Comparison of ENCODE assay signal across 8 cellular contexts in genomic region chr5:132389453-132390286, GRCh38. TPM values are rescaled to one million over a fixed set of nuclear protein-coding genes. Genes with fewer than 3 reads are reported as not detected.
DNase-seq lines count a peak whose midpoint lies in the region; ATAC-seq and TF ChIP-seq lines count a peak whose summit lies in the region.

No MANE protein-coding gene starts in this region.

- peak overlapping the region in 1 of 2 donors; percentile 6 for H3K9ac ChIP-seq in colonic mucosa (ENCODE audit: low read depth in 2 of 2, low read length in 2 of 2)

- H3K4me1 ChIP-seq in colonic mucosa (peaks cover 9% of the 10 kb centered on the region), osteoblast (ENCODE audit: insufficient read depth, low read length) (peaks cover 47% of the 10 kb centered on the region)

- POLR2A ChIA-PET in HEK293T (lab: Yijun Ruan, JAX): interaction anchor here (1.5 kb wide), 1 partner anchor 96 kb away, joined by 3 read pairs; no protein-coding TSS in a partner anchor

- peak overlapping the region; percentile 42 for H3K4me2 ChIP-seq in osteoblast (ENCODE audit: insufficient read depth, low read length)

- H3K4me3 ChIP-seq in MG63 (no peak overlapping the region), colonic mucosa (no peak overlapping the region), osteoblast (ENCODE audit: insufficient read depth, low read length) (no peak overlapping the region)

- H3K27me3 ChIP-seq in MG63 (no peaks in the 10 kb centered on the region), colonic mucosa (no peaks in the 10 kb centered on the region), osteoblast (ENCODE audit: insufficient read depth, low read length) (no peaks in the 10 kb centered on the region)

- peak overlapping the region; percentile 60 for H3K27ac ChIP-seq in colonic mucosa
- peak overlapping the region; percentile 96 for H3K27ac ChIP-seq in osteoblast (ENCODE audit: low read depth, low read length)

- DNase-seq in CD1c-positive myeloid dendritic cell (ENCODE audit: extremely low spot score) (peak; percentile 20), MG63 (peak; percentile 100), colonic mucosa (peak; percentile 46), osteoblast (ENCODE audit: insufficient read length, low spot score, missing footprints) (peak; percentile 95), HEK293T (ENCODE audit: extremely low spot score) (no peak), GM19240 (ENCODE audit: insufficient read length, low spot score) (no peak), GM10266 (ENCODE audit: extremely low spot score) (no peak)

- ATAC-seq in GM19324 (IDR thresholded peaks at IDR 0.05; ENCODE audit: low FRiP score, unreplicated experiment): no peak

- H3K79me2 ChIP-seq in osteoblast (ENCODE audit: insufficient read depth, low read length): no peaks in the 10 kb centered on the region

- intact Hi-C loops in colonic mucosa (cut with DNase I): loop anchor here (10.0 kb wide), 2 partner anchors 325 to 435 kb away; no protein-coding TSS in a partner anchor

- no peak for TF ChIP-seq CTCF in colonic mucosa (IDR thresholded peaks at IDR 0.05)
- TF ChIP-seq CTCF in osteoblast (IDR thresholded peaks at IDR 0.05; ENCODE audit: extremely low read depth, low read depth, low read length): no peak
- no peak for TF ChIP-seq CTCF in GM10266 (IDR thresholded peaks at IDR 0.05; ENCODE audit: control insufficient read depth, insufficient read depth, low read depth, missing control alignments)

- H3K9me3 ChIP-seq in MG63 (no peaks in the 10 kb centered on the region), colonic mucosa (no peaks in the 10 kb centered on the region), osteoblast (ENCODE audit: low read depth, low read length) (no peaks in the 10 kb centered on the region)

- H3K36me3 ChIP-seq in MG63 (peaks cover 28% of the 10 kb centered on the region), colonic mucosa (no peaks in the 10 kb centered on the region), osteoblast (ENCODE audit: insufficient read depth, low read length) (no peaks in the 10 kb centered on the region)

- H4K20me1 ChIP-seq in osteoblast (ENCODE audit: insufficient read depth, low read length): no peaks in the 10 kb centered on the region

- no peak overlapping the region for H2AFZ ChIP-seq in osteoblast (ENCODE audit: low read length)

- CTCF ChIA-PET in HEK293T (lab: Yijun Ruan, JAX): interaction anchor here (0.6 to 1.0 kb wide), 2 partner anchors 21 to 162 kb away, joined by 3 read pairs; partner anchors contain the start of gene P4HA2

TF ChIP-seq in HEK293T, 16 proteins besides CTCF, POLR2A, EP300 and RAD21:
- TF ChIP-seq BHLHE40 (IDR thresholded peaks at IDR 0.05; ENCODE audit: borderline replicate concordance): no peak
- TF ChIP-seq ZNF384 (IDR thresholded peaks at IDR 0.05): no peak
- no peak for TF ChIP-seq ELF4 (IDR thresholded peaks at IDR 0.05)
- TF ChIP-seq LEF1 (IDR thresholded peaks at IDR 0.05; ENCODE audit: borderline replicate concordance): no peak
- no peak for TF ChIP-seq FOXM1 (IDR thresholded peaks at IDR 0.05; ENCODE audit: borderline replicate concordance)
- TF ChIP-seq ARNT (IDR thresholded peaks at IDR 0.05): no peak
- TF ChIP-seq, protein P1, sequence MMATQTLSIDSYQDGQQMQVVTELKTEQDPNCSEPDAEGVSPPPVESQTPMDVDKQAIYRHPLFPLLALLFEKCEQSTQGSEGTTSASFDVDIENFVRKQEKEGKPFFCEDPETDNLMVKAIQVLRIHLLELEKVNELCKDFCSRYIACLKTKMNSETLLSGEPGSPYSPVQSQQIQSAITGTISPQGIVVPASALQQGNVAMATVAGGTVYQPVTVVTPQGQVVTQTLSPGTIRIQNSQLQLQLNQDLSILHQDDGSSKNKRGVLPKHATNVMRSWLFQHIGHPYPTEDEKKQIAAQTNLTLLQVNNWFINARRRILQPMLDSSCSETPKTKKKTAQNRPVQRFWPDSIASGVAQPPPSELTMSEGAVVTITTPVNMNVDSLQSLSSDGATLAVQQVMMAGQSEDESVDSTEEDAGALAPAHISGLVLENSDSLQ (IDR thresholded peaks at IDR 0.05): no peak

RNA-seq across cellular contexts. Expression of gene SLC22A5, which starts 20.2 kb away (rescaled TPM):
- total RNA-seq in MG63 (2014; rRNA removed; shearing (Covaris generic); ENCODE audit: low replicate concordance): 22.5 and 26.4 TPM in 2 replicates
- 10 to 100 TPM; 26.0 to 38.6 TPM for total RNA-seq in colonic mucosa
- total RNA-seq in osteoblast: 3.8 and 5.4 TPM in 2 replicates

Comparison
In these comparisons a context has a peak if more than half of its experiments do, and no peak if none do; other contexts are left out.
1. DNase-seq: peak in CD1c-positive myeloid dendritic cell (single experiment), MG63 (single experiment), colonic mucosa (single experiment) and osteoblast (single experiment); none in HEK293T (single experiment), GM19240 (single experiment) and GM10266 (single experiment).